9 cellular contexts compared by ENCODE assay signal in the genomic region with DNA sequence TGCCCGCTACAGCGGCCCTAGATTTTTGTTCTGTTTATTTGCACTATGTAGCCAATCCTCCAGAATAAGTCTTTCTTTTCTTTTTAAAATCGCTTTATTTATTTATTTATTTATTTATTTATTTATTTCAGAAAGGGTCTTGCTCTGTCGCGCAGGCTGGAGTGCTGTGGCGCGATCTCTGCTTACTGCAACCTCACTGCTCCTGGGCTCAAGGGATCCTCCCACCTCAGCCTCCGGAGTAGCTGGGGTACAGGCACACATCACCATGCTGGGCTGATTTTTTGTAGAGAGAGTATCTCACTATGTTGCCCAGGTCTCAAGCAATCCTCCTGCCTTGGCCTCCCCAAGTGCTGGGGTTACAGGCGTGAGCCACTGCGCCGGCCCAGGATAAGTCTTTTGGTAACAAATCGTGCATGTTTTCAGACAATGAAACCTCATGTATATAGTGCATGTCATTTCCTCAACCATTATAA. TPM values are rescaled to one million over a fixed set of nuclear protein-coding genes. Genes with fewer than 3 reads are reported as not detected.
A peak's percentile ranks its signal among the peaks of the same experiment; 100 is the strongest.
DNase-seq lines count a peak whose midpoint lies in the region; ATAC-seq and TF ChIP-seq lines count a peak whose summit lies in the region.
"Had no signal": no experiment of that assay in that cellular context is flagged by ENCODE, and none has a peak within 500 bp of the region (broad histone marks: within the 10 kb centered on the region; RNA-seq: fewer than 3 reads in every experiment).

No MANE protein-coding gene starts in this region.

- CTCF ChIA-PET in HCT116 (lab: Charles Lee), result no interaction called here

- no peaks in the 10 kb centered on the region for H4K20me1 ChIP-seq in HCT116 (ENCODE audit: insufficient read depth)

- RAD21 ChIA-PET in HCT116 (lab: Charles Lee; ENCODE audit: low non-redundant PET in 1 of 2, low total read pairs in 2 of 2, uncharacterized antibody in 2 of 2, unreplicated experiment in 2 of 2), result no interaction called here

- no peak for DNase-seq in HCT116 (ENCODE audit: low read depth, low spot score)
- no peak for DNase-seq in T-helper 17 cell
- DNase-seq in glutamatergic neuron, result no peak
- DNase-seq in effector CD4-positive, alpha-beta T cell, result no peak
- DNase-seq in posterior cingulate gyrus, result no peak

- H2AFZ ChIP-seq in HCT116 (ENCODE audit: low read depth, low read length, poor library complexity, severe bottlenecking), result peak overlapping the region; percentile 4

- TF ChIP-seq RAD21 in HCT116 (IDR thresholded peaks at IDR 0.05; ENCODE audit: low read depth), result no peak

- peaks cover 24% of the 10 kb centered on the region for H3K4me1 Mint-ChIP-seq in T-helper 17 cell
- peaks cover 10% of the 10 kb centered on the region for H3K4me1 Mint-ChIP-seq in glutamatergic neuron (ENCODE audit: low read depth, unreplicated experiment)

- POLR2A ChIA-PET in HCT116 (lab: Charles Lee), result no interaction called here

- no peak overlapping the region for H3K27ac Mint-ChIP-seq in T-helper 17 cell
- H3K27ac Mint-ChIP-seq in glutamatergic neuron (ENCODE audit: unreplicated experiment), result no peak overlapping the region

- no TSS peak for BruUV-seq in HCT116 (replicated peaks; lab: Mats Ljungman, UMichigan)

- intact Hi-C loops in HCT116 (cut with micrococcal nuclease) (loop anchor here (5.0 to 10.0 kb wide), 2 partner anchors 158 to 295 kb away; partner anchors contain the start of gene CLPX), posterior cingulate gyrus (cut with DNase I) (loop anchor here (5.0 kb wide), 1 partner anchor 42 kb away; the partner anchor contains the start of gene SPG21)

- no peaks in the 10 kb centered on the region for H3K27me3 ChIP-seq in HCT116 (ENCODE audit: insufficient read depth, low read length)
- peaks cover 6% of the 10 kb centered on the region for H3K27me3 ChIP-seq in skeletal muscle satellite cell (ENCODE audit: control insufficient read depth, insufficient read depth, low read length)

- peaks cover 7 to 30% of the 10 kb centered on the region in 2 experiments; a peak in 3 of 4 replicates for H3K4me1 ChIP-seq in HCT116 (ENCODE audit: control insufficient read depth in 1 of 2, insufficient read depth in 2 of 2, low read length in 2 of 2)
- peaks cover 17% of the 10 kb centered on the region for H3K4me1 ChIP-seq in skeletal muscle satellite cell (ENCODE audit: control insufficient read depth, insufficient read depth, low read length)

- ATAC-seq in HCT116 (no peak), T-helper 17 cell (no peak), HG02884 (IDR thresholded peaks at IDR 0.05; ENCODE audit: unreplicated experiment) (no peak), GM19463 (IDR thresholded peaks at IDR 0.05; ENCODE audit: unreplicated experiment) (no peak)

- no peak for TF ChIP-seq POLR2A in HCT116 (IDR thresholded peaks at IDR 0.05; ENCODE audit: borderline replicate concordance, extremely low read depth, insufficient read depth, insufficient read length)

- TF ChIP-seq CTCF in HCT116 (IDR thresholded peaks at IDR 0.05 in 2 of 3, conservative IDR thresholded peaks at IDR 0.05 in 1 of 3; ENCODE audit: borderline replicate concordance in 1 of 3, insufficient read depth in 1 of 3, low read depth in 2 of 3, low read length in 2 of 3) (no peak), glutamatergic neuron (IDR thresholded peaks at IDR 0.05; ENCODE audit: partially characterized antibody, unreplicated experiment) (no peak)

- H3K27ac ChIP-seq in HCT116 (ENCODE audit: low read depth, low read length), result no peak overlapping the region
- H3K27ac ChIP-seq: epithelial cell of prostate had no signal

- H3K9me3 Mint-ChIP-seq in glutamatergic neuron (ENCODE audit: unreplicated experiment), result no peaks in the 10 kb centered on the region

- peak overlapping the region; percentile 33 for H3K4me3 Mint-ChIP-seq in T-helper 17 cell
- H3K4me3 Mint-ChIP-seq in glutamatergic neuron (ENCODE audit: unreplicated experiment), result peak overlapping the region; percentile 38

- H3K4me3 ChIP-seq in HCT116 (replicated peaks in 1 of 2; ENCODE audit: low read depth in 1 of 2, low read length in 2 of 2), result peak overlapping the region; percentile 92 to 96
- peak overlapping the region; percentile 99 for H3K4me3 ChIP-seq in skeletal muscle satellite cell (ENCODE audit: low read length)

- no peak overlapping the region; the same call in 1 of the 2 replicates for H3K9ac ChIP-seq in HCT116 (ENCODE audit: low read length)
- H3K9ac ChIP-seq in skeletal muscle satellite cell (ENCODE audit: low read depth, low read length), result no peak overlapping the region

- H3K9me3 ChIP-seq in HCT116 (ENCODE audit: control insufficient read depth in 1 of 2, insufficient read depth in 1 of 2, low read depth in 1 of 2, low read length in 2 of 2) (no peaks in the 10 kb centered on the region), T-helper 17 cell (ENCODE audit: control insufficient read depth, low read length, poor library complexity, severe bottlenecking) (no peaks in the 10 kb centered on the region), skeletal muscle satellite cell (replicated peaks; ENCODE audit: low read length) (no peaks in the 10 kb centered on the region)

- H3K36me3 Mint-ChIP-seq in T-helper 17 cell (ENCODE audit: low read depth) (peaks cover 11% of the 10 kb centered on the region), glutamatergic neuron (ENCODE audit: unreplicated experiment) (no peaks in the 10 kb centered on the region)

- H3K36me3 ChIP-seq in HCT116 (ENCODE audit: control insufficient read depth in 1 of 2, insufficient read depth in 2 of 2, low read length in 2 of 2) (peaks cover 15 to 19% of the 10 kb centered on the region in 2 experiments; a peak in 2 of 4 replicates), skeletal muscle satellite cell (ENCODE audit: insufficient read depth, low read length) (peaks cover 12% of the 10 kb centered on the region)

- H3K4me2 ChIP-seq in HCT116 (ENCODE audit: low read length), result peak overlapping the region; percentile 81
- peak overlapping the region; percentile 96 for H3K4me2 ChIP-seq in skeletal muscle satellite cell (ENCODE audit: low read length)

- H3K9me2 ChIP-seq in HCT116 (ENCODE audit: insufficient read depth), result no peaks in the 10 kb centered on the region

- H3K79me2 ChIP-seq in HCT116 (ENCODE audit: insufficient read depth, low read length), result peaks cover 20% of the 10 kb centered on the region

- H3K27me3 Mint-ChIP-seq in T-helper 17 cell (peaks cover 23% of the 10 kb centered on the region), glutamatergic neuron (ENCODE audit: unreplicated experiment) (peaks cover 5% of the 10 kb centered on the region)

TF ChIP-seq in HCT116, 20 proteins besides CTCF, POLR2A, EP300 and RAD21 (continues in another document):
- TF ChIP-seq CBX3 (IDR thresholded peaks at IDR 0.05; ENCODE audit: low read depth) (no peak), YY1 (IDR thresholded peaks at IDR 0.05; ENCODE audit: extremely low read depth, insufficient replicate concordance, low read depth, low read length) (no peak), REST (IDR thresholded peaks at IDR 0.05; ENCODE audit: low read depth) (no peak)

RNA-seq across cellular contexts. Expression of gene MTFMT, which starts 0.3 kb away (rescaled TPM):
- 30.4 TPM for total RNA-seq in HCT116 (2021; ENCODE audit: unreplicated experiment)
- polyA plus RNA-seq in HCT116 (2012), result 12.8 and 13.4 TPM in 2 replicates
- total RNA-seq in T-helper 17 cell, result 1 to 10 TPM; 8.6 to 9.1 TPM
- total RNA-seq in glutamatergic neuron (ENCODE audit: unreplicated experiment), result 12.6 TPM
- 28.1 and 28.4 TPM in 2 replicates for total RNA-seq in skeletal muscle satellite cell (2012; rRNA removed)

RNA-seq across cellular contexts. Expression of gene SLC51B, which starts 15.4 kb away (rescaled TPM):
- not detected for total RNA-seq in HCT116 (2021; ENCODE audit: unreplicated experiment)
- polyA plus RNA-seq in HCT116 (2012), result not detected in 2 replicates
- not detected for total RNA-seq in T-helper 17 cell
- not detected for total RNA-seq in glutamatergic neuron (ENCODE audit: unreplicated experiment)
- not detected in 2 replicates for total RNA-seq in skeletal muscle satellite cell (2012; rRNA removed)

RNA-seq across cellular contexts. Expression of gene RASL12, which starts 38.0 kb away (rescaled TPM):
- total RNA-seq in HCT116 (2021; ENCODE audit: unreplicated experiment) (0.25 TPM), T-helper 17 cell (not detected), glutamatergic neuron (ENCODE audit: unreplicated experiment) (0.44 TPM)
- polyA plus RNA-seq in HCT116 (2012), result not detected in 2 replicates
- total RNA-seq in skeletal muscle satellite cell (2012; rRNA removed), result under 0.01 and 0.44 TPM in 2 replicates

RNA-seq across cellular contexts. Expression of gene SPG21, which starts 40.1 kb away (rescaled TPM):
- total RNA-seq in HCT116 (2021; ENCODE audit: unreplicated experiment) (72.7 TPM), T-helper 17 cell (10 to 100 TPM; 42.4 to 48.6 TPM), glutamatergic neuron (ENCODE audit: unreplicated experiment) (82.7 TPM)
- polyA plus RNA-seq in HCT116 (2012), result 34.6 and 36.1 TPM in 2 replicates
- 86.7 and 94.6 TPM in 2 replicates for total RNA-seq in skeletal muscle satellite cell (2012; rRNA removed)

RNA-seq across cellular contexts. Expression of gene KBTBD13, which starts 46.8 kb away (rescaled TPM):
- total RNA-seq in HCT116 (2021; ENCODE audit: unreplicated experiment) (not detected), T-helper 17 cell (not detected), glutamatergic neuron (ENCODE audit: unreplicated experiment) (not detected)
- polyA plus RNA-seq in HCT116 (2012), result not detected in 2 replicates
- not detected in 2 replicates for total RNA-seq in skeletal muscle satellite cell (2012; rRNA removed)
